Comparison of ENCODE assay signal across 8 cellular contexts in genomic region chr3:119677641-119677934, GRCh38. TPM values are rescaled to one million over a fixed set of nuclear protein-coding genes. Genes with fewer than 3 reads are reported as not detected.
DNase-seq lines count a peak whose midpoint lies in the region; ATAC-seq and TF ChIP-seq lines count a peak whose summit lies in the region.

No MANE protein-coding gene starts in this region.

- no peaks in the 10 kb centered on the region for H4K20me1 ChIP-seq in mammary epithelial cell (ENCODE audit: insufficient read depth, low read length)

- H3K4me2 ChIP-seq in mammary epithelial cell (ENCODE audit: insufficient read depth, low read depth, low read length) = peak overlapping the region; percentile 78

- H3K4me3 ChIP-seq in ACC112 (ENCODE audit: low read depth, low read length) (peak overlapping the region; percentile 86), mammary epithelial cell (replicated peaks in 1 of 3; ENCODE audit: insufficient read depth in 1 of 3, low read depth in 2 of 3, low read length in 3 of 3) (peak overlapping the region; percentile 49 to 78 (median 59)), mucosa of rectum (ENCODE audit: low read length in 2 of 2) (peak overlapping the region; percentile 84)

- BruUV-seq in mammary epithelial cell (replicated peaks; lab: Mats Ljungman, UMichigan) = TSS peak; percentile 95

- H3K79me2 ChIP-seq in ACC112 (ENCODE audit: control insufficient read depth, insufficient read depth, low read length, unreplicated experiment) = peaks cover 19% of the 10 kb centered on the region
- H3K79me2 ChIP-seq in mammary epithelial cell (ENCODE audit: insufficient read depth, low read length) = peaks cover 24% of the 10 kb centered on the region

- CTCF ChIA-PET in mammary epithelial cell (lab: Charles Lee; ENCODE audit: low non-redundant PET) = no interaction called here

- ATAC-seq in HG03196 (IDR thresholded peaks at IDR 0.05; ENCODE audit: unreplicated experiment) (peak; percentile 1), GM19452 (IDR thresholded peaks at IDR 0.05; ENCODE audit: unreplicated experiment) (no peak)

- dilution Hi-C loops in mammary epithelial cell (cut with HindIII; ENCODE audit: low sequenced_read_pairs) = no loop called here

- intact Hi-C loops in mammary epithelial cell (cut with micrococcal nuclease) = loop anchor here (1.0 to 5.0 kb wide), 2 partner anchors 75 to 214 kb away; partner anchors contain the start of gene TMEM39A

- H2AFZ ChIP-seq in ACC112 (ENCODE audit: low read length, unreplicated experiment) (peak overlapping the region; percentile 98), mammary epithelial cell (ENCODE audit: low read depth, low read length) (peak overlapping the region; percentile 98)

- H3K27ac ChIP-seq in ACC112 (ENCODE audit: low read depth, low read length) (peak overlapping the region; percentile 72), mammary epithelial cell (ENCODE audit: insufficient read depth, low read depth, low read length) (peak overlapping the region; percentile 47), mucosa of rectum (ENCODE audit: low read depth in 2 of 2, low read length in 2 of 2) (peak overlapping the region; percentile 86 to 91)

- H3K4me1 ChIP-seq in ACC112 (ENCODE audit: control insufficient read depth, insufficient read depth, low read length, unreplicated experiment) = peaks cover 18% of the 10 kb centered on the region
- H3K4me1 ChIP-seq in mammary epithelial cell (ENCODE audit: insufficient read depth, low read length) = peaks cover 14% of the 10 kb centered on the region
- H3K4me1 ChIP-seq in mucosa of rectum (ENCODE audit: control insufficient read depth in 2 of 2, insufficient read depth in 2 of 2, low read length in 2 of 2) = peaks cover 9 to 19% of the 10 kb centered on the region in 2 donors

- WGBS in mammary epithelial cell (ENCODE audit: low coverage, missing lambda C conversion rate) = 11% methylated on average over 6 of the region's 6 CpGs

- DNase-seq in mammary epithelial cell (no peak), DMS79 treated with DMSO at 0.1 percent for 48 hours (lab: John Stamatoyannopoulos, UW) (no peak), GOT3 (lab: John Stamatoyannopoulos, UW) (no peak)
- DNase-seq in stimulated activated naive CD4-positive, alpha-beta T cell treated with Interleukin-2 at 50 U/mL for 16 hours (lab: John Stamatoyannopoulos, UW) = no peak

- H3K27me3 ChIP-seq in ACC112 (ENCODE audit: insufficient read depth, low read length) (no peaks in the 10 kb centered on the region), mammary epithelial cell (ENCODE audit: insufficient read depth, low read length) (no peaks in the 10 kb centered on the region), mucosa of rectum (ENCODE audit: control insufficient read depth in 2 of 2, insufficient read depth in 2 of 2, low read length in 2 of 2) (no peaks in the 10 kb centered on the region)

- H3K9ac ChIP-seq in mammary epithelial cell (ENCODE audit: insufficient read depth, low read length) (peak overlapping the region; percentile 73), mucosa of rectum (ENCODE audit: low read depth in 1 of 2, low read length in 2 of 2) (peak overlapping the region; percentile 76 to 85)

- no peak for TF ChIP-seq CTCF in mammary epithelial cell (conservative IDR thresholded peaks at IDR 0.05 in 1 of 2, IDR thresholded peaks at IDR 0.05 in 1 of 2; ENCODE audit: extremely low read depth in 1 of 2, insufficient read depth in 1 of 2, low read depth in 1 of 2, low read length in 2 of 2)

- no peaks in the 10 kb centered on the region for H3K9me3 ChIP-seq in mammary epithelial cell (replicated peaks; ENCODE audit: insufficient read depth, low read length)
- no peaks in the 10 kb centered on the region for H3K9me3 ChIP-seq in mucosa of rectum (ENCODE audit: control insufficient read depth in 2 of 2, low read length in 2 of 2)

- H3K36me3 ChIP-seq in ACC112 (ENCODE audit: insufficient read depth, low read length) (no peaks in the 10 kb centered on the region), mammary epithelial cell (ENCODE audit: insufficient read depth, low read length) (peaks cover 6% of the 10 kb centered on the region), mucosa of rectum (ENCODE audit: control insufficient read depth in 2 of 2, insufficient read depth in 2 of 2, low read length in 2 of 2) (peaks cover 14 to 19% of the 10 kb centered on the region in 2 donors)

- in situ Hi-C loops in mammary epithelial cell (cut with MboI; ENCODE audit: low sequenced_read_pairs in 2 of 2) = loop anchor here (10.0 to 25.0 kb wide), 5 partner anchors 165 to 790 kb away; partner anchors contain the start of genes ARHGAP31 (in 1 of the 2) and TEX55 (in 1 of the 2)

RNA-seq across cellular contexts. Expression of gene COX17, which starts 0.4 kb away (rescaled TPM):
- total RNA-seq in mammary epithelial cell = 10 to 100 TPM; 11.3 to 41.1 TPM
- polyA plus RNA-seq in mammary epithelial cell = 39.9 TPM
- 3.2 TPM for polyA minus RNA-seq in mammary epithelial cell

RNA-seq across cellular contexts. Expression of gene POPDC2, which starts 17.2 kb away (rescaled TPM):
- total RNA-seq in mammary epithelial cell = 1 to 10 TPM in 1 of 2 donors, under 1 TPM in 1; 0.31 to 1.0 TPM
- polyA plus RNA-seq in mammary epithelial cell = 0.12 TPM
- not detected for polyA minus RNA-seq in mammary epithelial cell

RNA-seq across cellular contexts. Expression of gene CFAP91, which starts 25.2 kb away (rescaled TPM):
- under 1 TPM in 1 of 2 donors, not detected in 1; 0.17 TPM for total RNA-seq in mammary epithelial cell
- 0.07 TPM for polyA plus RNA-seq in mammary epithelial cell
- not detected for polyA minus RNA-seq in mammary epithelial cell
